Comparison of ENCODE assay signal across 1 cellular context in genomic region chr22:46969961-46970360, GRCh38.
TF ChIP-seq lines count a peak whose summit lies in the region.

No MANE protein-coding gene starts in this region.

TF ChIP-seq in HepG2, 621 proteins besides CTCF, POLR2A, EP300 and RAD21 (continued from another document):
- TF ChIP-seq ZBTB40 (IDR thresholded peaks at IDR 0.05) (no peak), ZBTB40 (CRISPR knock-in tag; IDR thresholded peaks at IDR 0.05) (no peak), ZSCAN12 (CRISPR knock-in tag; IDR thresholded peaks at IDR 0.05) (no peak), GABPA (IDR thresholded peaks at IDR 0.05; ENCODE audit: low read depth, low read length) (no peak), GABPA (CRISPR knock-in tag; IDR thresholded peaks at IDR 0.05; ENCODE audit: low read depth) (no peak), TFDP2 (CRISPR knock-in tag; IDR thresholded peaks at IDR 0.05) (no peak), ZNF441 (CRISPR knock-in tag; IDR thresholded peaks at IDR 0.05; ENCODE audit: borderline replicate concordance) (no peak), ESRRA (CRISPR knock-in tag; IDR thresholded peaks at IDR 0.05; ENCODE audit: low read depth) (no peak), ZFP36L1 (CRISPR knock-in tag; IDR thresholded peaks at IDR 0.05) (no peak), TRIM24 (CRISPR knock-in tag; IDR thresholded peaks at IDR 0.05) (no peak), SYNCRIP (IDR thresholded peaks at IDR 0.05; ENCODE audit: insufficient read depth, low read depth, low read length) (no peak), WIZ (CRISPR knock-in tag; IDR thresholded peaks at IDR 0.05) (no peak), BHLHE40 (IDR thresholded peaks at IDR 0.05; ENCODE audit: low read length) (no peak), RFXANK (CRISPR knock-in tag; IDR thresholded peaks at IDR 0.05) (no peak), ZNF160 (CRISPR knock-in tag; IDR thresholded peaks at IDR 0.05) (no peak), ZEB1 (IDR thresholded peaks at IDR 0.05; ENCODE audit: insufficient replicate concordance, low read depth) (no peak), ZNF451 (CRISPR knock-in tag; IDR thresholded peaks at IDR 0.05) (no peak)
